Comparison of ENCODE assay signal across 1 cellular context in genomic region chr11:76916712-76917111, GRCh38.
TF ChIP-seq lines count a peak whose summit lies in the region.

No MANE protein-coding gene starts in this region.

TF ChIP-seq in HepG2, 621 proteins besides CTCF, POLR2A, EP300 and RAD21 (continued from another document and continues in another):
- TF ChIP-seq GMEB2 (CRISPR knock-in tag; IDR thresholded peaks at IDR 0.05; ENCODE audit: low read depth) (no peak), TBL1XR1 (IDR thresholded peaks at IDR 0.05; ENCODE audit: borderline replicate concordance, low read length, partially characterized antibody) (no peak), TCF7 (IDR thresholded peaks at IDR 0.05; ENCODE audit: low read depth) (peak; percentile 88), HDAC1 (CRISPR knock-in tag; IDR thresholded peaks at IDR 0.05) (no peak), ZNF589 (CRISPR knock-in tag; conservative IDR thresholded peaks at IDR 0.05) (no peak), SP5 (CRISPR knock-in tag; IDR thresholded peaks at IDR 0.05; ENCODE audit: borderline replicate concordance, low read depth) (peak; percentile 97), BCL6 (CRISPR knock-in tag; IDR thresholded peaks at IDR 0.05) (peak; percentile 71), HIVEP1 (CRISPR knock-in tag; IDR thresholded peaks at IDR 0.05) (no peak), FOXJ3 (CRISPR knock-in tag; IDR thresholded peaks at IDR 0.05; ENCODE audit: borderline replicate concordance) (no peak), RELA (CRISPR knock-in tag; IDR thresholded peaks at IDR 0.05) (no peak), ZNF607 (CRISPR knock-in tag; IDR thresholded peaks at IDR 0.05; ENCODE audit: borderline replicate concordance) (no peak), ARHGAP35 (CRISPR knock-in tag; IDR thresholded peaks at IDR 0.05; ENCODE audit: borderline replicate concordance) (no peak), HMG20A (CRISPR knock-in tag; IDR thresholded peaks at IDR 0.05; ENCODE audit: borderline replicate concordance) (peak; percentile 31; the same call in 1 of the 2 replicates), HHEX (CRISPR knock-in tag; IDR thresholded peaks at IDR 0.05) (peak; percentile 75), BORCS8-MEF2B (CRISPR knock-in tag; IDR thresholded peaks at IDR 0.05) (no peak), NFATC3 (CRISPR knock-in tag; IDR thresholded peaks at IDR 0.05) (no peak), ZNF232 (CRISPR knock-in tag; IDR thresholded peaks at IDR 0.05; ENCODE audit: borderline replicate concordance) (no peak), SKIL (CRISPR knock-in tag; IDR thresholded peaks at IDR 0.05; ENCODE audit: borderline replicate concordance) (no peak), SMAD1 (CRISPR knock-in tag; IDR thresholded peaks at IDR 0.05; ENCODE audit: borderline replicate concordance, low read depth) (no peak), HNF4A (CRISPR knock-in tag; IDR thresholded peaks at IDR 0.05) (peak; percentile 41), FOXA1 (IDR thresholded peaks at IDR 0.05) (no peak), FOXA1 (CRISPR knock-in tag; IDR thresholded peaks at IDR 0.05) (peak; percentile 86), SOX13 (IDR thresholded peaks at IDR 0.05) (no peak), SOX13 (CRISPR knock-in tag; conservative IDR thresholded peaks at IDR 0.05 in 1 of 2, IDR thresholded peaks at IDR 0.05 in 1 of 2) (peak in 1 of 2 experiments; percentile 39; a peak in 1 of 4 replicates), GABPA (IDR thresholded peaks at IDR 0.05; ENCODE audit: low read depth, low read length) (no peak), GABPA (CRISPR knock-in tag; IDR thresholded peaks at IDR 0.05; ENCODE audit: low read depth) (no peak), CC2D1A (CRISPR knock-in tag; IDR thresholded peaks at IDR 0.05) (no peak), TCF7L2 (IDR thresholded peaks at IDR 0.05; ENCODE audit: low read depth, low read length) (peak; percentile 64), GFI1 (CRISPR knock-in tag; IDR thresholded peaks at IDR 0.05; ENCODE audit: borderline replicate concordance) (peak; percentile 69), DZIP1 (CRISPR knock-in tag; IDR thresholded peaks at IDR 0.05) (no peak), ISL2 (CRISPR knock-in tag; IDR thresholded peaks at IDR 0.05) (peak; percentile 57; the same call in 1 of the 2 replicates), PHF5A (CRISPR knock-in tag; IDR thresholded peaks at IDR 0.05; ENCODE audit: low read depth, unreplicated experiment) (no peak), ZNF570 (CRISPR knock-in tag; IDR thresholded peaks at IDR 0.05; ENCODE audit: borderline replicate concordance) (no peak), ZNF879 (CRISPR knock-in tag; IDR thresholded peaks at IDR 0.05) (no peak), ZNF790 (CRISPR knock-in tag; IDR thresholded peaks at IDR 0.05; ENCODE audit: borderline replicate concordance) (no peak), MED8 (CRISPR knock-in tag; IDR thresholded peaks at IDR 0.05; ENCODE audit: insufficient replicate concordance) (no peak), ZNF343 (CRISPR knock-in tag; IDR thresholded peaks at IDR 0.05) (no peak), ZFP91 (CRISPR knock-in tag; IDR thresholded peaks at IDR 0.05; ENCODE audit: borderline replicate concordance) (no peak), FOXA3 (CRISPR knock-in tag; IDR thresholded peaks at IDR 0.05) (peak; percentile 63; the same call in 1 of the 2 replicates), ZBTB34 (CRISPR knock-in tag; IDR thresholded peaks at IDR 0.05) (no peak), HDAC2 (CRISPR knock-in tag; IDR thresholded peaks at IDR 0.05) (peak; percentile 68)
- TF ChIP-seq, protein P1, sequence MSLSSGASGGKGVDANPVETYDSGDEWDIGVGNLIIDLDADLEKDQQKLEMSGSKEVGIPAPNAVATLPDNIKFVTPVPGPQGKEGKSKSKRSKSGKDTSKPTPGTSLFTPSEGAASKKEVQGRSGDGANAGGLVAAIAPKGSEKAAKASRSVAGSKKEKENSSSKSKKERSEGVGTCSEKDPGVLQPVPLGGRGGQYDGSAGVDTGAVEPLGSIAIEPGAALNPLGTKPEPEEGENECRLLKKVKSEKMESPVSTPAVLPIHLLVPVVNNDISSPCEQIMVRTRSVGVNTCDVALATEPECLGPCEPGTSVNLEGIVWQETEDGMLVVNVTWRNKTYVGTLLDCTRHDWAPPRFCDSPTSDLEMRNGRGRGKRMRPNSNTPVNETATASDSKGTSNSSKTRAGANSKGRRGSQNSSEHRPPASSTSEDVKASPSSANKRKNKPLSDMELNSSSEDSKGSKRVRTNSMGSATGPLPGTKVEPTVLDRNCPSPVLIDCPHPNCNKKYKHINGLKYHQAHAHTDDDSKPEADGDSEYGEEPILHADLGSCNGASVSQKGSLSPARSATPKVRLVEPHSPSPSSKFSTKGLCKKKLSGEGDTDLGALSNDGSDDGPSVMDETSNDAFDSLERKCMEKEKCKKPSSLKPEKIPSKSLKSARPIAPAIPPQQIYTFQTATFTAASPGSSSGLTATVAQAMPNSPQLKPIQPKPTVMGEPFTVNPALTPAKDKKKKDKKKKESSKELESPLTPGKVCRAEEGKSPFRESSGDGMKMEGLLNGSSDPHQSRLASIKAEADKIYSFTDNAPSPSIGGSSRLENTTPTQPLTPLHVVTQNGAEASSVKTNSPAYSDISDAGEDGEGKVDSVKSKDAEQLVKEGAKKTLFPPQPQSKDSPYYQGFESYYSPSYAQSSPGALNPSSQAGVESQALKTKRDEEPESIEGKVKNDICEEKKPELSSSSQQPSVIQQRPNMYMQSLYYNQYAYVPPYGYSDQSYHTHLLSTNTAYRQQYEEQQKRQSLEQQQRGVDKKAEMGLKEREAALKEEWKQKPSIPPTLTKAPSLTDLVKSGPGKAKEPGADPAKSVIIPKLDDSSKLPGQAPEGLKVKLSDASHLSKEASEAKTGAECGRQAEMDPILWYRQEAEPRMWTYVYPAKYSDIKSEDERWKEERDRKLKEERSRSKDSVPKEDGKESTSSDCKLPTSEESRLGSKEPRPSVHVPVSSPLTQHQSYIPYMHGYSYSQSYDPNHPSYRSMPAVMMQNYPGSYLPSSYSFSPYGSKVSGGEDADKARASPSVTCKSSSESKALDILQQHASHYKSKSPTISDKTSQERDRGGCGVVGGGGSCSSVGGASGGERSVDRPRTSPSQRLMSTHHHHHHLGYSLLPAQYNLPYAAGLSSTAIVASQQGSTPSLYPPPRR (CRISPR knock-in tag; IDR thresholded peaks at IDR 0.05; ENCODE audit: borderline replicate concordance) = peak; percentile 94
- TF ChIP-seq, protein P2, sequence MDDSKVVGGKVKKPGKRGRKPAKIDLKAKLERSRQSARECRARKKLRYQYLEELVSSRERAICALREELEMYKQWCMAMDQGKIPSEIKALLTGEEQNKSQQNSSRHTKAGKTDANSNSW (CRISPR knock-in tag; IDR thresholded peaks at IDR 0.05; ENCODE audit: borderline replicate concordance) = no peak
- TF ChIP-seq, protein P3, sequence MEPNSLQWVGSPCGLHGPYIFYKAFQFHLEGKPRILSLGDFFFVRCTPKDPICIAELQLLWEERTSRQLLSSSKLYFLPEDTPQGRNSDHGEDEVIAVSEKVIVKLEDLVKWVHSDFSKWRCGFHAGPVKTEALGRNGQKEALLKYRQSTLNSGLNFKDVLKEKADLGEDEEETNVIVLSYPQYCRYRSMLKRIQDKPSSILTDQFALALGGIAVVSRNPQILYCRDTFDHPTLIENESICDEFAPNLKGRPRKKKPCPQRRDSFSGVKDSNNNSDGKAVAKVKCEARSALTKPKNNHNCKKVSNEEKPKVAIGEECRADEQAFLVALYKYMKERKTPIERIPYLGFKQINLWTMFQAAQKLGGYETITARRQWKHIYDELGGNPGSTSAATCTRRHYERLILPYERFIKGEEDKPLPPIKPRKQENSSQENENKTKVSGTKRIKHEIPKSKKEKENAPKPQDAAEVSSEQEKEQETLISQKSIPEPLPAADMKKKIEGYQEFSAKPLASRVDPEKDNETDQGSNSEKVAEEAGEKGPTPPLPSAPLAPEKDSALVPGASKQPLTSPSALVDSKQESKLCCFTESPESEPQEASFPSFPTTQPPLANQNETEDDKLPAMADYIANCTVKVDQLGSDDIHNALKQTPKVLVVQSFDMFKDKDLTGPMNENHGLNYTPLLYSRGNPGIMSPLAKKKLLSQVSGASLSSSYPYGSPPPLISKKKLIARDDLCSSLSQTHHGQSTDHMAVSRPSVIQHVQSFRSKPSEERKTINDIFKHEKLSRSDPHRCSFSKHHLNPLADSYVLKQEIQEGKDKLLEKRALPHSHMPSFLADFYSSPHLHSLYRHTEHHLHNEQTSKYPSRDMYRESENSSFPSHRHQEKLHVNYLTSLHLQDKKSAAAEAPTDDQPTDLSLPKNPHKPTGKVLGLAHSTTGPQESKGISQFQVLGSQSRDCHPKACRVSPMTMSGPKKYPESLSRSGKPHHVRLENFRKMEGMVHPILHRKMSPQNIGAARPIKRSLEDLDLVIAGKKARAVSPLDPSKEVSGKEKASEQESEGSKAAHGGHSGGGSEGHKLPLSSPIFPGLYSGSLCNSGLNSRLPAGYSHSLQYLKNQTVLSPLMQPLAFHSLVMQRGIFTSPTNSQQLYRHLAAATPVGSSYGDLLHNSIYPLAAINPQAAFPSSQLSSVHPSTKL (CRISPR knock-in tag; IDR thresholded peaks at IDR 0.05) = peak; percentile 73
- TF ChIP-seq, protein P4, sequence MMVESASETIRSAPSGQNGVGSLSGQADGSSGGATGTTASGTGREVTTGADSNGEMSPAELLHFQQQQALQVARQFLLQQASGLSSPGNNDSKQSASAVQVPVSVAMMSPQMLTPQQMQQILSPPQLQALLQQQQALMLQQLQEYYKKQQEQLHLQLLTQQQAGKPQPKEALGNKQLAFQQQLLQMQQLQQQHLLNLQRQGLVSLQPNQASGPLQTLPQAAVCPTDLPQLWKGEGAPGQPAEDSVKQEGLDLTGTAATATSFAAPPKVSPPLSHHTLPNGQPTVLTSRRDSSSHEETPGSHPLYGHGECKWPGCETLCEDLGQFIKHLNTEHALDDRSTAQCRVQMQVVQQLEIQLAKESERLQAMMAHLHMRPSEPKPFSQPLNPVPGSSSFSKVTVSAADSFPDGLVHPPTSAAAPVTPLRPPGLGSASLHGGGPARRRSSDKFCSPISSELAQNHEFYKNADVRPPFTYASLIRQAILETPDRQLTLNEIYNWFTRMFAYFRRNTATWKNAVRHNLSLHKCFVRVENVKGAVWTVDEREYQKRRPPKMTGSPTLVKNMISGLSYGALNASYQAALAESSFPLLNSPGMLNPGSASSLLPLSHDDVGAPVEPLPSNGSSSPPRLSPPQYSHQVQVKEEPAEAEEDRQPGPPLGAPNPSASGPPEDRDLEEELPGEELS (CRISPR knock-in tag; IDR thresholded peaks at IDR 0.05) = peak; percentile 65
